Comparison of ENCODE assay signal across 1 cellular context in the genomic region with DNA sequence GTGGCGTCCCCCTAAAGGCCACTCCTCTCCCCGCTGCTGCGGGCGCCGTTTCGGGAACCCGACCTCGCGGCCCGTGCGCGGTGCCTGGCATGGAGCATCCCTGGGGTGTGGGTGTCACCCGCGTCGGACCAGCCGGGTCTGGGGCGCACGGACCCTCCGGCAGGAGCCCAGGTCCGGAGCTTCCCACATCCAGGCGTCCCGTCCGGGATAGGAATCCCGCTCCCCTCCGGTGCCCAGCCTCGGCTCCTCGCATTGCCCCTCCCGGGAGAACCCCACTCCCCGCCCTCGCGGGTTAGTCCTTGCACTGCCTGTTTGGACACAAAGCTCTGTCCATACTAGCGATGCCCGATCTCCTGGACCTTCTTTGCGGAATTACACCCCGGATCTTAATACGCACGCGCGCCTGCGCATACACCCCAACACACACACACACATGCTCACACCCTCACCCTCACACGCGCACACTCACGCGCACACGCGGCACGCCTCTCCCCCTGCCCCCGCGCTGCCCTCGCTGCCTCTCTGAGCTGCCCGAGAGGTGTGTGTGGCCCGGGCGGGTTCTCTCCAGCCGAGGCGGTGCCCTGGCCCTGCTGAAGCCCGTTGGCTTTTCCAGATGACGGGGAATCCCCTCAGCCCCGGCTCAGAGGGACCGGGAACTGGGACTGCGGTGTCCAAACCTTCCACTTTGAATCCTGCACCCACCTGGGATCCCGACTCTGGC.
TF ChIP-seq lines count a peak whose summit lies in the region.

No MANE protein-coding gene starts in this region.

TF ChIP-seq in HepG2, 621 proteins besides CTCF, POLR2A, EP300 and RAD21 (continued from another document and continues in another):
- TF ChIP-seq, protein P1, sequence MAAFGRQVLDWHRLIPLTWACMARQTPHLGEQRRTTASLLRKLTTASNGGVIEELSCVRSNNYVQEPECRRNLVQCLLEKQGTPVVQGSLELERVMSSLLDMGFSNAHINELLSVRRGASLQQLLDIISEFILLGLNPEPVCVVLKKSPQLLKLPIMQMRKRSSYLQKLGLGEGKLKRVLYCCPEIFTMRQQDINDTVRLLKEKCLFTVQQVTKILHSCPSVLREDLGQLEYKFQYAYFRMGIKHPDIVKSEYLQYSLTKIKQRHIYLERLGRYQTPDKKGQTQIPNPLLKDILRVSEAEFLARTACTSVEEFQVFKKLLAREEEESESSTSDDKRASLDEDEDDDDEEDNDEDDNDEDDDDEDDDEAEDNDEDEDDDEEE (CRISPR knock-in tag; IDR thresholded peaks at IDR 0.05), result no peak
- TF ChIP-seq, protein P2, sequence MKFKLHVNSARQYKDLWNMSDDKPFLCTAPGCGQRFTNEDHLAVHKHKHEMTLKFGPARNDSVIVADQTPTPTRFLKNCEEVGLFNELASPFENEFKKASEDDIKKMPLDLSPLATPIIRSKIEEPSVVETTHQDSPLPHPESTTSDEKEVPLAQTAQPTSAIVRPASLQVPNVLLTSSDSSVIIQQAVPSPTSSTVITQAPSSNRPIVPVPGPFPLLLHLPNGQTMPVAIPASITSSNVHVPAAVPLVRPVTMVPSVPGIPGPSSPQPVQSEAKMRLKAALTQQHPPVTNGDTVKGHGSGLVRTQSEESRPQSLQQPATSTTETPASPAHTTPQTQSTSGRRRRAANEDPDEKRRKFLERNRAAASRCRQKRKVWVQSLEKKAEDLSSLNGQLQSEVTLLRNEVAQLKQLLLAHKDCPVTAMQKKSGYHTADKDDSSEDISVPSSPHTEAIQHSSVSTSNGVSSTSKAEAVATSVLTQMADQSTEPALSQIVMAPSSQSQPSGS (CRISPR knock-in tag; IDR thresholded peaks at IDR 0.05), result no peak
- no peak; the same call in 1 of the 2 replicates for TF ChIP-seq NR2C2 (CRISPR knock-in tag; IDR thresholded peaks at IDR 0.05; ENCODE audit: borderline replicate concordance)
- TF ChIP-seq, protein P3, sequence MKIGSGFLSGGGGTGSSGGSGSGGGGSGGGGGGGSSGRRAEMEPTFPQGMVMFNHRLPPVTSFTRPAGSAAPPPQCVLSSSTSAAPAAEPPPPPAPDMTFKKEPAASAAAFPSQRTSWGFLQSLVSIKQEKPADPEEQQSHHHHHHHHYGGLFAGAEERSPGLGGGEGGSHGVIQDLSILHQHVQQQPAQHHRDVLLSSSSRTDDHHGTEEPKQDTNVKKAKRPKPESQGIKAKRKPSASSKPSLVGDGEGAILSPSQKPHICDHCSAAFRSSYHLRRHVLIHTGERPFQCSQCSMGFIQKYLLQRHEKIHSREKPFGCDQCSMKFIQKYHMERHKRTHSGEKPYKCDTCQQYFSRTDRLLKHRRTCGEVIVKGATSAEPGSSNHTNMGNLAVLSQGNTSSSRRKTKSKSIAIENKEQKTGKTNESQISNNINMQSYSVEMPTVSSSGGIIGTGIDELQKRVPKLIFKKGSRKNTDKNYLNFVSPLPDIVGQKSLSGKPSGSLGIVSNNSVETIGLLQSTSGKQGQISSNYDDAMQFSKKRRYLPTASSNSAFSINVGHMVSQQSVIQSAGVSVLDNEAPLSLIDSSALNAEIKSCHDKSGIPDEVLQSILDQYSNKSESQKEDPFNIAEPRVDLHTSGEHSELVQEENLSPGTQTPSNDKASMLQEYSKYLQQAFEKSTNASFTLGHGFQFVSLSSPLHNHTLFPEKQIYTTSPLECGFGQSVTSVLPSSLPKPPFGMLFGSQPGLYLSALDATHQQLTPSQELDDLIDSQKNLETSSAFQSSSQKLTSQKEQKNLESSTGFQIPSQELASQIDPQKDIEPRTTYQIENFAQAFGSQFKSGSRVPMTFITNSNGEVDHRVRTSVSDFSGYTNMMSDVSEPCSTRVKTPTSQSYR (CRISPR knock-in tag; IDR thresholded peaks at IDR 0.05; ENCODE audit: borderline replicate concordance), result no peak
- TF ChIP-seq MYC (CRISPR knock-in tag; IDR thresholded peaks at IDR 0.05; ENCODE audit: borderline replicate concordance), result peak; percentile 67; the same call in 1 of the 2 replicates
- no peak for TF ChIP-seq CCAR2 (optimal IDR thresholded peaks at IDR 0.05; ENCODE audit: low read depth, low read length)
- TF ChIP-seq TEAD2 (CRISPR knock-in tag; IDR thresholded peaks at IDR 0.05), result no peak
- TF ChIP-seq POLR2G (IDR thresholded peaks at IDR 0.05; ENCODE audit: low read depth, low read length), result no peak
- no peak for TF ChIP-seq ZNF431 (CRISPR knock-in tag; IDR thresholded peaks at IDR 0.05; ENCODE audit: borderline replicate concordance, low read depth)
- TF ChIP-seq, protein P4, sequence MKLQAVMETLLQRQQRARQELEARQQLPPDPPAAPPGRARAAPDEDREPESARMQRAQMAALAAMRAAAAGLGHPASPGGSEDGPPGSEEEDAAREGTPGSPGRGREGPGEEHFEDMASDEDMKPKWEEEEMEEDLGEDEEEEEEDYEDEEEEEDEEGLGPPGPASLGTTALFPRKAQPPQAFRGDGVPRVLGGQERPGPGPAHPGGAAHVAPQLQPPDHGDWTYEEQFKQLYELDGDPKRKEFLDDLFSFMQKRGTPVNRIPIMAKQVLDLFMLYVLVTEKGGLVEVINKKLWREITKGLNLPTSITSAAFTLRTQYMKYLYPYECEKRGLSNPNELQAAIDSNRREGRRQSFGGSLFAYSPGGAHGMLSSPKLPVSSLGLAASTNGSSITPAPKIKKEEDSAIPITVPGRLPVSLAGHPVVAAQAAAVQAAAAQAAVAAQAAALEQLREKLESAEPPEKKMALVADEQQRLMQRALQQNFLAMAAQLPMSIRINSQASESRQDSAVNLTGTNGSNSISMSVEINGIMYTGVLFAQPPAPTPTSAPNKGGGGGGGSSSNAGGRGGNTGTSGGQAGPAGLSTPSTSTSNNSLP (IDR thresholded peaks at IDR 0.05; ENCODE audit: low read depth, low read length), result no peak
- TF ChIP-seq NFIB (CRISPR knock-in tag; IDR thresholded peaks at IDR 0.05; ENCODE audit: borderline replicate concordance), result no peak
- TF ChIP-seq, protein P5, sequence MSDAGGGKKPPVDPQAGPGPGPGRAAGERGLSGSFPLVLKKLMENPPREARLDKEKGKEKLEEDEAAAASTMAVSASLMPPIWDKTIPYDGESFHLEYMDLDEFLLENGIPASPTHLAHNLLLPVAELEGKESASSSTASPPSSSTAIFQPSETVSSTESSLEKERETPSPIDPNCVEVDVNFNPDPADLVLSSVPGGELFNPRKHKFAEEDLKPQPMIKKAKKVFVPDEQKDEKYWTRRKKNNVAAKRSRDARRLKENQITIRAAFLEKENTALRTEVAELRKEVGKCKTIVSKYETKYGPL (CRISPR knock-in tag; IDR thresholded peaks at IDR 0.05), result no peak
- TF ChIP-seq ZNF776 (CRISPR knock-in tag; IDR thresholded peaks at IDR 0.05), result 0 out of 2 replicates have a peak, but pooled peaks have one; percentile 36
- no peak for TF ChIP-seq MAFK (conservative IDR thresholded peaks at IDR 0.05 in 1 of 2, IDR thresholded peaks at IDR 0.05 in 1 of 2; ENCODE audit: low read length in 2 of 2)
- TF ChIP-seq, protein P6, sequence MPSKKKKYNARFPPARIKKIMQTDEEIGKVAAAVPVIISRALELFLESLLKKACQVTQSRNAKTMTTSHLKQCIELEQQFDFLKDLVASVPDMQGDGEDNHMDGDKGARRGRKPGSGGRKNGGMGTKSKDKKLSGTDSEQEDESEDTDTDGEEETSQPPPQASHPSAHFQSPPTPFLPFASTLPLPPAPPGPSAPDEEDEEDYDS (CRISPR knock-in tag; IDR thresholded peaks at IDR 0.05), result no peak
- 0 out of 2 replicates have a peak, but pooled peaks have one; percentile 16 for TF ChIP-seq TAF1 (CRISPR knock-in tag; IDR thresholded peaks at IDR 0.05)
- TF ChIP-seq, protein P7, sequence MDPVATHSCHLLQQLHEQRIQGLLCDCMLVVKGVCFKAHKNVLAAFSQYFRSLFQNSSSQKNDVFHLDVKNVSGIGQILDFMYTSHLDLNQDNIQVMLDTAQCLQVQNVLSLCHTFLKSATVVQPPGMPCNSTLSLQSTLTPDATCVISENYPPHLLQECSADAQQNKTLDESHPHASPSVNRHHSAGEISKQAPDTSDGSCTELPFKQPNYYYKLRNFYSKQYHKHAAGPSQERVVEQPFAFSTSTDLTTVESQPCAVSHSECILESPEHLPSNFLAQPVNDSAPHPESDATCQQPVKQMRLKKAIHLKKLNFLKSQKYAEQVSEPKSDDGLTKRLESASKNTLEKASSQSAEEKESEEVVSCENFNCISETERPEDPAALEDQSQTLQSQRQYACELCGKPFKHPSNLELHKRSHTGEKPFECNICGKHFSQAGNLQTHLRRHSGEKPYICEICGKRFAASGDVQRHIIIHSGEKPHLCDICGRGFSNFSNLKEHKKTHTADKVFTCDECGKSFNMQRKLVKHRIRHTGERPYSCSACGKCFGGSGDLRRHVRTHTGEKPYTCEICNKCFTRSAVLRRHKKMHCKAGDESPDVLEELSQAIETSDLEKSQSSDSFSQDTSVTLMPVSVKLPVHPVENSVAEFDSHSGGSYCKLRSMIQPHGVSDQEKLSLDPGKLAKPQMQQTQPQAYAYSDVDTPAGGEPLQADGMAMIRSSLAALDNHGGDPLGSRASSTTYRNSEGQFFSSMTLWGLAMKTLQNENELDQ (CRISPR knock-in tag; IDR thresholded peaks at IDR 0.05; ENCODE audit: borderline replicate concordance), result no peak
- TF ChIP-seq ADNP (CRISPR knock-in tag; IDR thresholded peaks at IDR 0.05), result no peak
- TF ChIP-seq ZNF737 (CRISPR knock-in tag; IDR thresholded peaks at IDR 0.05; ENCODE audit: borderline replicate concordance), result no peak
- peak; percentile 62; the same call in 1 of the 2 replicates for TF ChIP-seq SALL1 (CRISPR knock-in tag; IDR thresholded peaks at IDR 0.05)
- TF ChIP-seq, protein P8, sequence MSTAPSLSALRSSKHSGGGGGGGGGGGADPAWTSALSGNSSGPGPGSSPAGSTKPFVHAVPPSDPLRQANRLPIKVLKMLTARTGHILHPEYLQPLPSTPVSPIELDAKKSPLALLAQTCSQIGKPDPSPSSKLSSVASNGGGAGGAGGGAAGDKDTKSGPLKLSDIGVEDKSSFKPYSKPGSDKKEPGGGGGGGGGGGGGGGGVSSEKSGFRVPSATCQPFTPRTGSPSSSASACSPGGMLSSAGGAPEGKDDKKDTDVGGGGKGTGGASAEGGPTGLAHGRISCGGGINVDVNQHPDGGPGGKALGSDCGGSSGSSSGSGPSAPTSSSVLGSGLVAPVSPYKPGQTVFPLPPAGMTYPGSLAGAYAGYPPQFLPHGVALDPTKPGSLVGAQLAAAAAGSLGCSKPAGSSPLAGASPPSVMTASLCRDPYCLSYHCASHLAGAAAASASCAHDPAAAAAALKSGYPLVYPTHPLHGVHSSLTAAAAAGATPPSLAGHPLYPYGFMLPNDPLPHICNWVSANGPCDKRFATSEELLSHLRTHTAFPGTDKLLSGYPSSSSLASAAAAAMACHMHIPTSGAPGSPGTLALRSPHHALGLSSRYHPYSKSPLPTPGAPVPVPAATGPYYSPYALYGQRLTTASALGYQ (CRISPR knock-in tag; IDR thresholded peaks at IDR 0.05), result no peak
- no peak for TF ChIP-seq ZBTB38 (CRISPR knock-in tag; IDR thresholded peaks at IDR 0.05)
- TF ChIP-seq MIER2 (CRISPR knock-in tag; IDR thresholded peaks at IDR 0.05), result no peak
- TF ChIP-seq, protein P9, sequence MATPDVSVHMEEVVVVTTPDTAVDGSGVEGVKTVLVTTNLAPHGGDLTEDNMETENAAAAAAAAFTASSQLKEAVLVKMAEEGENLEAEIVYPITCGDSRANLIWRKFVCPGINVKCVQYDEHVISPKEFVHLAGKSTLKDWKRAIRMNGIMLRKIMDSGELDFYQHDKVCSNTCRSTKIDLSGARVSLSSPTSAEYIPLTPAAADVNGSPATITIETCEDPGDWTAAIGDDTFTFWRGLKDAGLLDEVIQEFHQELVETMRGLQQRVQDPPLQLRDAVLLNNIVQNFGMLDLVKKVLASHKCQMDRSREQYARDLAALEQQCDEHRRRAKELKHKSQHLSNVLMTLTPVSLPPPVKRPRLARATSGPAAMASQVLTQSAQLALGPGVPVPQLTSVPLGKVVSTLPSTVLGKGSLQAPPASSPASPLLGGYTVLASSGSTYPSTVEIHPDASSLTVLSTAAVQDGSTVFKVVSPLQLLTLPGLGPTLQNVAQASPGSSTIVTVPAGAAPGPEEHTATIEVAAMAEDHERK (CRISPR knock-in tag; IDR thresholded peaks at IDR 0.05; ENCODE audit: low read depth), result no peak
- no peak for TF ChIP-seq GFI1 (CRISPR knock-in tag; IDR thresholded peaks at IDR 0.05; ENCODE audit: borderline replicate concordance)
- TF ChIP-seq MAF1 (CRISPR knock-in tag; IDR thresholded peaks at IDR 0.05; ENCODE audit: borderline replicate concordance), result no peak
- TF ChIP-seq ZNF354B (CRISPR knock-in tag; IDR thresholded peaks at IDR 0.05), result no peak
- no peak for TF ChIP-seq ERF (CRISPR knock-in tag; IDR thresholded peaks at IDR 0.05)
- no peak for TF ChIP-seq FOSL1 (CRISPR knock-in tag; IDR thresholded peaks at IDR 0.05; ENCODE audit: borderline replicate concordance)
- no peak for TF ChIP-seq MBD4 (IDR thresholded peaks at IDR 0.05; ENCODE audit: borderline replicate concordance, low read length)
- no peak for TF ChIP-seq ZNF775 (CRISPR knock-in tag; IDR thresholded peaks at IDR 0.05; ENCODE audit: borderline replicate concordance)
- TF ChIP-seq ZNF350 (CRISPR knock-in tag; IDR thresholded peaks at IDR 0.05; ENCODE audit: borderline replicate concordance, low read depth), result peak; percentile 49; the same call in 1 of the 2 replicates
- TF ChIP-seq CREM (IDR thresholded peaks at IDR 0.05), result no peak
- TF ChIP-seq CREM (CRISPR knock-in tag; IDR thresholded peaks at IDR 0.05), result no peak
- no peak; the same call in 1 of the 2 replicates for TF ChIP-seq ZNF672 (CRISPR knock-in tag; IDR thresholded peaks at IDR 0.05)
- TF ChIP-seq, protein P10, sequence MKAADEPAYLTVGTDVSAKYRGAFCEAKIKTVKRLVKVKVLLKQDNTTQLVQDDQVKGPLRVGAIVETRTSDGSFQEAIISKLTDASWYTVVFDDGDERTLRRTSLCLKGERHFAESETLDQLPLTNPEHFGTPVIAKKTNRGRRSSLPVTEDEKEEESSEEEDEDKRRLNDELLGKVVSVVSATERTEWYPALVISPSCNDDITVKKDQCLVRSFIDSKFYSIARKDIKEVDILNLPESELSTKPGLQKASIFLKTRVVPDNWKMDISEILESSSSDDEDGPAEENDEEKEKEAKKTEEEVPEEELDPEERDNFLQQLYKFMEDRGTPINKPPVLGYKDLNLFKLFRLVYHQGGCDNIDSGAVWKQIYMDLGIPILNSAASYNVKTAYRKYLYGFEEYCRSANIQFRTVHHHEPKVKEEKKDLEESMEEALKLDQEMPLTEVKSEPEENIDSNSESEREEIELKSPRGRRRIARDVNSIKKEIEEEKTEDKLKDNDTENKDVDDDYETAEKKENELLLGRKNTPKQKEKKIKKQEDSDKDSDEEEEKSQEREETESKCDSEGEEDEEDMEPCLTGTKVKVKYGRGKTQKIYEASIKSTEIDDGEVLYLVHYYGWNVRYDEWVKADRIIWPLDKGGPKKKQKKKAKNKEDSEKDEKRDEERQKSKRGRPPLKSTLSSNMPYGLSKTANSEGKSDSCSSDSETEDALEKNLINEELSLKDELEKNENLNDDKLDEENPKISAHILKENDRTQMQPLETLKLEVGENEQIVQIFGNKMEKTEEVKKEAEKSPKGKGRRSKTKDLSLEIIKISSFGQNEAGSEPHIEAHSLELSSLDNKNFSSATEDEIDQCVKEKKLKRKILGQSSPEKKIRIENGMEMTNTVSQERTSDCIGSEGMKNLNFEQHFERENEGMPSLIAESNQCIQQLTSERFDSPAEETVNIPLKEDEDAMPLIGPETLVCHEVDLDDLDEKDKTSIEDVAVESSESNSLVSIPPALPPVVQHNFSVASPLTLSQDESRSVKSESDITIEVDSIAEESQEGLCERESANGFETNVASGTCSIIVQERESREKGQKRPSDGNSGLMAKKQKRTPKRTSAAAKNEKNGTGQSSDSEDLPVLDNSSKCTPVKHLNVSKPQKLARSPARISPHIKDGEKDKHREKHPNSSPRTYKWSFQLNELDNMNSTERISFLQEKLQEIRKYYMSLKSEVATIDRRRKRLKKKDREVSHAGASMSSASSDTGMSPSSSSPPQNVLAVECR (CRISPR knock-in tag; IDR thresholded peaks at IDR 0.05; ENCODE audit: borderline replicate concordance), result peak; percentile 54; the same call in 1 of the 2 replicates
- no peak for TF ChIP-seq NCOA2 (CRISPR knock-in tag; IDR thresholded peaks at IDR 0.05)
- TF ChIP-seq RFXAP (CRISPR knock-in tag; IDR thresholded peaks at IDR 0.05; ENCODE audit: borderline replicate concordance), result no peak
- no peak for TF ChIP-seq ZNF572 (CRISPR knock-in tag; IDR thresholded peaks at IDR 0.05)
- no peak for TF ChIP-seq MAFG (CRISPR knock-in tag; IDR thresholded peaks at IDR 0.05)
- TF ChIP-seq SALL2 (CRISPR knock-in tag; IDR thresholded peaks at IDR 0.05), result no peak
